7 cellular contexts compared by ENCODE assay signal in genomic region chr17:64497565-64498035, GRCh38. TPM values are rescaled to one million over a fixed set of nuclear protein-coding genes. Genes with fewer than 3 reads are reported as not detected.
DNase-seq lines count a peak whose midpoint lies in the region; ATAC-seq and TF ChIP-seq lines count a peak whose summit lies in the region.

No MANE protein-coding gene starts in this region.

- H3K9me3 Mint-ChIP-seq in GM23338: peaks cover 3% of the 10 kb centered on the region; the same call in 1 of the 3 replicates

- H3K36me3 ChIP-seq in GM23338 (ENCODE audit: insufficient read depth): peaks cover 44% of the 10 kb centered on the region
- peaks cover 0 to 55% (median 3%) of the 10 kb centered on the region in 3 donors for H3K36me3 ChIP-seq in Peyer's patch
- H3K36me3 ChIP-seq in esophagus (ENCODE audit: control insufficient read depth in 2 of 2, insufficient read depth in 2 of 2, low read length in 1 of 2): peaks cover 14 to 19% of the 10 kb centered on the region in 2 donors
- H3K36me3 ChIP-seq in sigmoid colon: peaks cover 30 to 58% (median 45%) of the 10 kb centered on the region in 4 donors

- H3K4me1 Mint-ChIP-seq in GM23338: peaks cover 57% of the 10 kb centered on the region

- peak overlapping the region; percentile 100 for H3K4me3 Mint-ChIP-seq in GM23338

- H4K20me1 ChIP-seq in GM23338 (replicated peaks; ENCODE audit: insufficient read depth): peaks cover 33% of the 10 kb centered on the region

- H3K4me3 ChIP-seq in GM23338 (peak overlapping the region; percentile 60), Peyer's patch (peak overlapping the region; percentile 62 to 90 (median 70)), esophagus (ENCODE audit: low read depth in 1 of 2, low read length in 2 of 2) (peak overlapping the region; percentile 66 to 86), sigmoid colon (peak overlapping the region; percentile 56 to 76 (median 69))

- H3K79me2 ChIP-seq in GM23338 (replicated peaks; ENCODE audit: insufficient read depth): peaks cover 71% of the 10 kb centered on the region

- TF ChIP-seq CTCF in GM23338 (conservative IDR thresholded peaks at IDR 0.05; ENCODE audit: low read depth in 2 of 2) (no peak), Peyer's patch (IDR thresholded peaks at IDR 0.05) (no peak), sigmoid colon (IDR thresholded peaks at IDR 0.05) (no peak)

- H3K27ac ChIP-seq in GM23338 (ENCODE audit: low read depth) (peak overlapping the region; percentile 93), Peyer's patch (peak overlapping the region; percentile 66 to 92 (median 84)), esophagus (ENCODE audit: low read depth in 2 of 2, low read length in 1 of 2) (peak overlapping the region; percentile 91), sigmoid colon (peak overlapping the region; percentile 76 to 87 (median 82))

- intact Hi-C loops in sigmoid colon (cut with DNase I): no loop called here

- peak overlapping the region; percentile 84 for H3K4me2 ChIP-seq in GM23338

- no peaks in the 10 kb centered on the region for H3K9me3 ChIP-seq in Peyer's patch
- H3K9me3 ChIP-seq in esophagus (ENCODE audit: control insufficient read depth in 2 of 2, insufficient read depth in 1 of 2, low read depth in 1 of 2, low read length in 1 of 2): no peaks in the 10 kb centered on the region
- H3K9me3 ChIP-seq in sigmoid colon: no peaks in the 10 kb centered on the region

- 35 to 44% methylated on average over 4 of the region's 4 CpGs for WGBS in esophagus, 2 donors
- WGBS in sigmoid colon, 2 donors: 15 to 35% methylated on average over 4 of the region's 4 CpGs

- H3K27me3 Mint-ChIP-seq in GM23338 (ENCODE audit: insufficient read depth, low read depth, poor library complexity): peaks cover 29% of the 10 kb centered on the region

- H3F3A ChIP-seq in GM23338 (replicated peaks; ENCODE audit: low read depth): peaks cover 54% of the 10 kb centered on the region

- no peaks in the 10 kb centered on the region for H3K27me3 ChIP-seq in GM23338 (ENCODE audit: insufficient read depth)
- no peaks in the 10 kb centered on the region for H3K27me3 ChIP-seq in Peyer's patch
- H3K27me3 ChIP-seq in esophagus (ENCODE audit: control insufficient read depth in 1 of 2, insufficient read depth in 2 of 2, low read length in 2 of 2): no peaks in the 10 kb centered on the region
- no peaks in the 10 kb centered on the region for H3K27me3 ChIP-seq in sigmoid colon

- TF ChIP-seq EP300 in sigmoid colon (IDR thresholded peaks at IDR 0.05): no peak

- H3K4me1 ChIP-seq in GM23338 (ENCODE audit: insufficient read depth) (peaks cover 10% of the 10 kb centered on the region), Peyer's patch (peaks cover 0 to 60% (median 9%) of the 10 kb centered on the region in 4 donors), esophagus (ENCODE audit: control insufficient read depth in 2 of 2, insufficient read depth in 2 of 2, low read length in 1 of 2) (peaks cover 0 to 2% of the 10 kb centered on the region in 2 donors), sigmoid colon (peaks cover 0 to 77% (median 52%) of the 10 kb centered on the region in 4 donors)

- TF ChIP-seq POLR2A in Peyer's patch (IDR thresholded peaks at IDR 0.05) (no peak), sigmoid colon (IDR thresholded peaks at IDR 0.05) (no peak)

- no peak for ATAC-seq in GM23338
- ATAC-seq in HG03097 (IDR thresholded peaks at IDR 0.05; ENCODE audit: low FRiP score, unreplicated experiment): no peak
- ATAC-seq in GM18502 (IDR thresholded peaks at IDR 0.05; ENCODE audit: poor library complexity, unreplicated experiment): no peak

- no peak overlapping the region for H2AFZ ChIP-seq in GM23338

- no peaks in the 10 kb centered on the region for H3K9me2 ChIP-seq in GM23338 (ENCODE audit: insufficient read depth)

- H3K27ac Mint-ChIP-seq in GM23338: peak overlapping the region; percentile 98

- peaks cover 84% of the 10 kb centered on the region for H3K36me3 Mint-ChIP-seq in GM23338 (ENCODE audit: low read depth)

- DNase-seq in GM23338 (ENCODE audit: low spot score) (no peak), Peyer's patch (no peak), sigmoid colon (no peak), retina (no peak)

TF ChIP-seq in GM23338, 12 proteins besides CTCF, POLR2A, EP300 and RAD21 (continues in another document):
- TF ChIP-seq STAT1 (IDR thresholded peaks at IDR 0.05; ENCODE audit: unreplicated experiment) (no peak), ZNF114 (CRISPR knock-in tag; IDR thresholded peaks at IDR 0.05) (no peak), CREB1 (CRISPR knock-in tag; IDR thresholded peaks at IDR 0.05; ENCODE audit: low read depth) (no peak), ETS1 (IDR thresholded peaks at IDR 0.05) (no peak), JUNB (IDR thresholded peaks at IDR 0.05; ENCODE audit: unreplicated experiment) (no peak), POLR2AphosphoS5 (IDR thresholded peaks at IDR 0.05; ENCODE audit: low read depth) (no peak), NANOG (IDR thresholded peaks at IDR 0.05; ENCODE audit: borderline replicate concordance) (no peak), EZH2 (IDR thresholded peaks at IDR 0.05; ENCODE audit: low read depth, unreplicated experiment) (no peak)

RNA-seq across cellular contexts. Expression of gene POLG2, which starts 0.7 kb away (rescaled TPM):
- 19.8 and 20.2 TPM in 2 replicates for total RNA-seq in GM23338 (2014; rRNA removed; shearing (Covaris generic))
- polyA plus RNA-seq in GM23338 (2016; fragmentation: Nextera tagmentation; extraction: Ambion mirVana) (27.7 and 28.0 TPM in 2 replicates), esophagus (1 to 10 TPM; 4.2 to 6.7 TPM), sigmoid colon (10 to 100 TPM in 1 of 3 donors, 1 to 10 TPM in 2; 3.9 to 11.0 (median 4.2) TPM)
- total RNA-seq in Peyer's patch (10 to 100 TPM in 2 of 4 donors, 1 to 10 TPM in 2; 3.5 to 33.0 (median 11.0) TPM), sigmoid colon (10 to 100 TPM in 2 of 4 donors, 1 to 10 TPM in 2; 5.2 to 16.1 (median 10.4) TPM)

RNA-seq across cellular contexts. Expression of gene DDX5, which starts 8.5 kb away (rescaled TPM):
- 399 and 400 TPM in 2 replicates for total RNA-seq in GM23338 (2014; rRNA removed; shearing (Covaris generic))
- 367 and 447 TPM in 2 replicates for polyA plus RNA-seq in GM23338 (2016; fragmentation: Nextera tagmentation; extraction: Ambion mirVana)
- total RNA-seq in Peyer's patch: 1,000 to 10,000 TPM in 1 of 4 donors, 100 to 1,000 TPM in 3; 381 to 1,017 (median 503) TPM
- 100 to 1,000 TPM; 333 to 392 TPM for polyA plus RNA-seq in esophagus
- total RNA-seq in sigmoid colon: 1,000 to 10,000 TPM in 1 of 4 donors, 100 to 1,000 TPM in 3; 488 to 1,652 (median 747) TPM
- 100 to 1,000 TPM; 187 to 412 (median 248) TPM for polyA plus RNA-seq in sigmoid colon

RNA-seq across cellular contexts. Expression of gene CEP95, which starts 9.2 kb away (rescaled TPM):
- 41.1 and 81.1 TPM in 2 replicates for total RNA-seq in GM23338 (2014; rRNA removed; shearing (Covaris generic))
- polyA plus RNA-seq in GM23338 (2016; fragmentation: Nextera tagmentation; extraction: Ambion mirVana) (38.9 and 45.4 TPM in 2 replicates), esophagus (10 to 100 TPM; 16.7 to 33.3 TPM), sigmoid colon (10 to 100 TPM; 13.2 to 24.3 (median 13.9) TPM)
- total RNA-seq in Peyer's patch (100 to 1,000 TPM in 1 of 4 donors, 10 to 100 TPM in 3; 51.1 to 187 (median 79.4) TPM), sigmoid colon (10 to 100 TPM; 34.9 to 74.5 (median 56.9) TPM)

RNA-seq across cellular contexts. Expression of gene MILR1, which starts 48.7 kb away (rescaled TPM):
- total RNA-seq in GM23338 (2014; rRNA removed; shearing (Covaris generic)): not detected in 2 replicates
- 0.39 TPM in 1 of 2 replicates, not detected in the other for polyA plus RNA-seq in GM23338 (2016; fragmentation: Nextera tagmentation; extraction: Ambion mirVana)
- 10 to 100 TPM in 1 of 4 donors, 1 to 10 TPM in 2, not detected in 1; 3.3 to 10.7 (median 5.6) TPM for total RNA-seq in Peyer's patch
- polyA plus RNA-seq in esophagus: under 1 TPM; 0.51 to 0.79 TPM
- 1 to 10 TPM; 1.8 to 6.5 (median 3.1) TPM for total RNA-seq in sigmoid colon
- 1 to 10 TPM; 4.4 to 7.8 (median 6.6) TPM for polyA plus RNA-seq in sigmoid colon
